In genomic region chr6:106629103-106629858, GRCh38 we compare ENCODE assay signal across 8 cellular contexts. TPM values are rescaled to one million over a fixed set of nuclear protein-coding genes. Genes with fewer than 3 reads are reported as not detected.
DNase-seq lines count a peak whose midpoint lies in the region; ATAC-seq and TF ChIP-seq lines count a peak whose summit lies in the region.

TSS of gene QRSL1 (plus strand) at chr6:106629578. CDS start at chr6:106629682, 104 bp downstream.
A gene with protein sequence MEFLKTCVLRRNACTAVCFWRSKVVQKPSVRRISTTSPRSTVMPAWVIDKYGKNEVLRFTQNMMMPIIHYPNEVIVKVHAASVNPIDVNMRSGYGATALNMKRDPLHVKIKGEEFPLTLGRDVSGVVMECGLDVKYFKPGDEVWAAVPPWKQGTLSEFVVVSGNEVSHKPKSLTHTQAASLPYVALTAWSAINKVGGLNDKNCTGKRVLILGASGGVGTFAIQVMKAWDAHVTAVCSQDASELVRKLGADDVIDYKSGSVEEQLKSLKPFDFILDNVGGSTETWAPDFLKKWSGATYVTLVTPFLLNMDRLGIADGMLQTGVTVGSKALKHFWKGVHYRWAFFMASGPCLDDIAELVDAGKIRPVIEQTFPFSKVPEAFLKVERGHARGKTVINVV (minus strand): TSS chr6:106629498. CDS start chr6:106629021, 477 bp downstream.

- H3K27ac ChIP-seq in GM23338 (ENCODE audit: low read depth), result peak within 1 kb of the TSS; percentile 92

- peak within 1 kb of the TSS; percentile 91 for H2AFZ ChIP-seq in GM23338

- H3K4me2 ChIP-seq in GM23338, result peak within 1 kb of the TSS; percentile 99

- H3K9me2 ChIP-seq in GM23338 (ENCODE audit: insufficient read depth), result no peaks in the 10 kb centered on the region

- H3K27me3 ChIP-seq in GM23338 (ENCODE audit: insufficient read depth), result no peaks in the 10 kb centered on the region

- H3K4me3 Mint-ChIP-seq in GM23338 (peak within 1 kb of the TSS; percentile 94), natural killer cell (peak within 1 kb of the TSS; percentile 99)
- peak within 1 kb of the TSS; percentile 98 for H3K4me3 Mint-ChIP-seq in activated T-helper 17 cell treated with anti-CD3 and anti-CD28 coated beads, Interleukin-2, amount 50 U/mL, for 72 hours

- intact Hi-C loops in natural killer cell (cut with micrococcal nuclease), result no loop called here

- peak within 1 kb of the TSS; percentile 86 for H3K4me3 ChIP-seq in GM23338
- H3K4me3 ChIP-seq in fibroblast of mammary gland (ENCODE audit: control insufficient read depth, low read depth, low read length), result peak within 1 kb of the TSS; percentile 84

- H3K27me3 Mint-ChIP-seq in GM23338 (ENCODE audit: insufficient read depth, low read depth, poor library complexity) (peaks cover 2% of the 10 kb centered on the region), natural killer cell (ENCODE audit: low read depth in 2 of 2) (no peaks in the 10 kb centered on the region)
- H3K27me3 Mint-ChIP-seq in activated T-helper 17 cell treated with anti-CD3 and anti-CD28 coated beads, Interleukin-2, amount 50 U/mL, for 72 hours, result no peaks in the 10 kb centered on the region

- no peaks in the 10 kb centered on the region for H4K20me1 ChIP-seq in GM23338 (replicated peaks; ENCODE audit: insufficient read depth)

- H3K4me1 ChIP-seq in GM23338 (ENCODE audit: insufficient read depth), result peaks cover 22% of the 10 kb centered on the region

- DNase-seq in EH (ENCODE audit: low read depth), result peak; percentile 92
- DNase-seq in GM23338 (ENCODE audit: low spot score), result peak; percentile 97
- peak; percentile 96 to 97 for DNase-seq in Kasumi-1 (lab: John Stamatoyannopoulos, UW)
- DNase-seq in RPMI8226, result peak; percentile 86
- DNase-seq in fibroblast of mammary gland (ENCODE audit: low read depth), result peak; percentile 90
- peak; percentile 79 for DNase-seq in natural killer cell
- DNase-seq in stimulated activated naive CD4-positive, alpha-beta T cell (lab: John Stamatoyannopoulos, UW), result peak; percentile 79 to 93 (median 84)

- H3K79me2 ChIP-seq in GM23338 (replicated peaks; ENCODE audit: insufficient read depth), result peaks cover 58% of the 10 kb centered on the region

- H3K9me3 Mint-ChIP-seq in GM23338 (no peaks in the 10 kb centered on the region), natural killer cell (no peaks in the 10 kb centered on the region)
- no peaks in the 10 kb centered on the region for H3K9me3 Mint-ChIP-seq in activated T-helper 17 cell treated with anti-CD3 and anti-CD28 coated beads, Interleukin-2, amount 50 U/mL, for 72 hours

- H3K4me1 Mint-ChIP-seq in GM23338 (peaks cover 34% of the 10 kb centered on the region), natural killer cell (peaks cover 21 to 22% of the 10 kb centered on the region in 2 donors)
- H3K4me1 Mint-ChIP-seq in activated T-helper 17 cell treated with anti-CD3 and anti-CD28 coated beads, Interleukin-2, amount 50 U/mL, for 72 hours, result peaks cover 13% of the 10 kb centered on the region

- peak; percentile 93 for ATAC-seq in GM23338
- ATAC-seq in activated T-helper 17 cell treated with anti-CD3 and anti-CD28 coated beads, Interleukin-2, amount 50 U/mL, for 72 hours (replicated peaks), result peak; percentile 97
- ATAC-seq in natural killer cell, result peak; percentile 95 to 97 (median 96)

- H3K36me3 ChIP-seq in GM23338 (ENCODE audit: insufficient read depth), result no peaks in the 10 kb centered on the region

- TF ChIP-seq CTCF in GM23338 (conservative IDR thresholded peaks at IDR 0.05; ENCODE audit: low read depth in 2 of 2) (no peak), fibroblast of mammary gland (conservative IDR thresholded peaks at IDR 0.05; ENCODE audit: control insufficient read depth, insufficient read depth, low read depth, low read length) (no peak), natural killer cell (IDR thresholded peaks at IDR 0.05) (no peak)

- H3K36me3 Mint-ChIP-seq in GM23338 (ENCODE audit: low read depth) (peaks cover 10% of the 10 kb centered on the region; the same call in 2 of the 3 replicates), natural killer cell (no peaks in the 10 kb centered on the region)
- H3K36me3 Mint-ChIP-seq in activated T-helper 17 cell treated with anti-CD3 and anti-CD28 coated beads, Interleukin-2, amount 50 U/mL, for 72 hours (ENCODE audit: low read depth), result no peaks in the 10 kb centered on the region

- no peaks in the 10 kb centered on the region; the same call in 1 of the 2 replicates for H3F3A ChIP-seq in GM23338 (replicated peaks; ENCODE audit: low read depth)

- H3K27ac Mint-ChIP-seq in GM23338, result peak within 1 kb of the TSS; percentile 98
- H3K27ac Mint-ChIP-seq in activated T-helper 17 cell treated with anti-CD3 and anti-CD28 coated beads, Interleukin-2, amount 50 U/mL, for 72 hours, result peak within 1 kb of the TSS; percentile 98
- peak within 1 kb of the TSS; percentile 98 for H3K27ac Mint-ChIP-seq in natural killer cell

TF ChIP-seq in GM23338, 12 proteins besides CTCF, POLR2A, EP300 and RAD21 (continues in another document):
- TF ChIP-seq, protein P1, sequence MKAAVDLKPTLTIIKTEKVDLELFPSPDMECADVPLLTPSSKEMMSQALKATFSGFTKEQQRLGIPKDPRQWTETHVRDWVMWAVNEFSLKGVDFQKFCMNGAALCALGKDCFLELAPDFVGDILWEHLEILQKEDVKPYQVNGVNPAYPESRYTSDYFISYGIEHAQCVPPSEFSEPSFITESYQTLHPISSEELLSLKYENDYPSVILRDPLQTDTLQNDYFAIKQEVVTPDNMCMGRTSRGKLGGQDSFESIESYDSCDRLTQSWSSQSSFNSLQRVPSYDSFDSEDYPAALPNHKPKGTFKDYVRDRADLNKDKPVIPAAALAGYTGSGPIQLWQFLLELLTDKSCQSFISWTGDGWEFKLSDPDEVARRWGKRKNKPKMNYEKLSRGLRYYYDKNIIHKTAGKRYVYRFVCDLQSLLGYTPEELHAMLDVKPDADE (IDR thresholded peaks at IDR 0.05), result 0 out of 2 replicates have a peak, but pooled peaks have one; percentile 59

RNA-seq across cellular contexts. Expression of gene QRSL1, which starts in this region (rescaled TPM):
- total RNA-seq in GM23338 (2014; rRNA removed; shearing (Covaris generic)), result 19.2 and 19.3 TPM in 2 replicates
- 16.6 and 18.4 TPM in 2 replicates for polyA plus RNA-seq in GM23338 (2016; fragmentation: Nextera tagmentation; extraction: Ambion mirVana)
- total RNA-seq in activated T-helper 17 cell treated with anti-CD3 and anti-CD28 coated beads, Interleukin-2, amount 50 U/mL, for 72 hours, result 10 to 100 TPM; 10.9 to 18.2 TPM
- total RNA-seq in natural killer cell, result 1 to 10 TPM; 5.6 to 8.4 (median 6.5) TPM

RNA-seq across cellular contexts. Expression of the second gene that starts in this region (rescaled TPM):
- total RNA-seq in GM23338 (2014; rRNA removed; shearing (Covaris generic)), result 17.0 and 17.5 TPM in 2 replicates
- polyA plus RNA-seq in GM23338 (2016; fragmentation: Nextera tagmentation; extraction: Ambion mirVana), result 14.5 and 16.4 TPM in 2 replicates
- total RNA-seq in activated T-helper 17 cell treated with anti-CD3 and anti-CD28 coated beads, Interleukin-2, amount 50 U/mL, for 72 hours, result 1 to 10 TPM; 3.9 to 9.5 TPM
- 1 to 10 TPM; 2.9 to 5.5 (median 5.0) TPM for total RNA-seq in natural killer cell

Comparison
In these comparisons a context has a peak if more than half of its experiments do, and no peak if none do; other contexts are left out.
1. Peak in every context shown above with its lines: DNase-seq, ATAC-seq, H3K4me3 ChIP-seq and H3K27ac ChIP-seq.